Comparison of ENCODE assay signal across 5 cellular contexts in the genomic region with DNA sequence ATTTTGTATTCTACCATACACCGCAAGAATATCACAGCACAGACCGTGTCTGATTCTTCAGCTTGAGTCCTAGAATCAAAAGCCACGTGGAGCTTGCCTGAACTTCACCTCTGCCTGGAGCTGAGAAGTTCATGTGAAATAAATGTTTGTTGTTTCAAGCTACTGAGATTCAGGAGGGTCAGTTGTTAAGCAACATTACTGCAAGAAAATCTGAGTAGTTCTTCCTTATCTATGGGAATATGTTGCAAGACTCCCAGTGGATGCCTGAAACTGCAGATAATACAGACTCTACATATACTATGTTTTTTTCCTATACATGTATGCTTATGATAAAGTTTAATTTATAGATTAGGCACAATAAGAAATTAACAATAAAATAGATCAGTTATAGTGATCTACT.
"Had no signal": no experiment of that assay in that cellular context is flagged by ENCODE, and none has a peak within 500 bp of the region (broad histone marks: within the 10 kb centered on the region; RNA-seq: fewer than 3 reads in every experiment).

No MANE protein-coding gene starts in this region.

- DNase-seq: H9, HCEC 1CT, IMR-90, KBM-7 had no signal

- H3K4me3 ChIP-seq: GM23338 had no signal
